9 cellular contexts compared by ENCODE assay signal in the genomic region with DNA sequence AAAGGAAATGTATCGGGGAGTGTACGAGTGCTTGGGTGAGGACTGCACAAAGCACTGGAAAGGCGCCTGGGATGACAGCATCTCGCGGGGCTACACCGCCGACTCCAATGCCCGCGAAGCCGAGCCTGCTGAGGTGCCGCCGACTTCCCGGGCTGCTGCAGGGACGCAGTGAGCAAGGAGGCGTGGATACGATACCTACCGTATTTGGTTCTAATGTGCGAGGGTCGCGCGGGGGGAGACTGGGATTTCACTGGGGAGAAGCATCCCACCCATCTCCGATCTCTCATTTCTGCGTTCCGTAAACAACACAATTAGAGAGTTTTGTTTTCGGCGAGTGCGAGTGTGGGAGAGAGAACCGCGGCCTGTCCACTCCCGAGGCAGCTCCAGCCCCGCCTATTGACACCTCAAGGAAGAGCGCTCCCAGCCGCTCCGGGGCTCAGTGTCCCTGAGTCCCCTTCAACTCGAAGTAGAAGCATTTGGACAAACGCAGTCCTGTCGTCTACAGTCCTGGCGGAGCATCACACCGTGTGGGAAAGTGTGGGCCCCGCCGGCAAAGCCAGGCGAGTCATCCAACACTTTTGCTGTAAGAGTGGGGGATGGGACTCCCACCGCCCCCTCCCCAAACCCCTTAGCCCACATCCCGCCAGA. TPM values are rescaled to one million over a fixed set of nuclear protein-coding genes. Genes with fewer than 3 reads are reported as not detected.
A peak's percentile ranks its signal among the peaks of the same experiment; 100 is the strongest.
DNase-seq lines count a peak whose midpoint lies in the region; ATAC-seq, FAIRE-seq and TF ChIP-seq lines count a peak whose summit lies in the region.
"Had no signal": no experiment of that assay in that cellular context is flagged by ENCODE, and none has a peak within 500 bp of the region (broad histone marks: within the 10 kb centered on the region; RNA-seq: fewer than 3 reads in every experiment).

No MANE protein-coding gene starts in this region.

- no peaks in the 10 kb centered on the region for H3K9me2 ChIP-seq in Karpas-422 (replicated peaks; ENCODE audit: insufficient read depth, low read length)

- no peaks in the 10 kb centered on the region for H4K20me1 ChIP-seq in Karpas-422 (ENCODE audit: insufficient read depth, low read depth, low read length)

- H3K79me2 ChIP-seq in Karpas-422 (ENCODE audit: low read length), result no peaks in the 10 kb centered on the region

- POLR2A ChIA-PET in activated CD8-positive, alpha-beta T cell treated with anti-CD3 and anti-CD28 coated beads, Interleukin-2, amount 10 ng/mL, durations not matched to agents 7 days and 5 days (lab: Charles Lee), result no interaction called here

- ATAC-seq in GM21528 (IDR thresholded peaks at IDR 0.05; ENCODE audit: low FRiP score, unreplicated experiment), result peak; percentile 22
- peak; percentile 32 for ATAC-seq in activated CD8-positive, alpha-beta T cell treated with anti-CD3 and anti-CD28 coated beads, Interleukin-2, amount 10 ng/mL, durations not matched to agents 7 days and 5 days
- ATAC-seq in pancreas, result peak; percentile 2 to 8 (median 3)
- no peak for ATAC-seq in HG02970 (IDR thresholded peaks at IDR 0.05; ENCODE audit: low FRiP score, unreplicated experiment)
- no peak for ATAC-seq in GM18858 (IDR thresholded peaks at IDR 0.05; ENCODE audit: unreplicated experiment)

- H3K9ac ChIP-seq in Karpas-422 (ENCODE audit: low read length), result peak overlapping the region; percentile 23

- H3K27ac ChIP-seq in Karpas-422 (ENCODE audit: low read length), result no peak overlapping the region
- peak overlapping the region; percentile 83 to 93 (median 88) for H3K27ac ChIP-seq in pancreas

- H3K9me3 Mint-ChIP-seq in activated CD8-positive, alpha-beta T cell treated with anti-CD3 and anti-CD28 coated beads, Interleukin-2, amount 10 ng/mL, durations not matched to agents 7 days and 5 days (ENCODE audit: insufficient read depth), result no peaks in the 10 kb centered on the region

- H3K4me1 Mint-ChIP-seq in activated CD8-positive, alpha-beta T cell treated with anti-CD3 and anti-CD28 coated beads, Interleukin-2, amount 10 ng/mL, durations not matched to agents 7 days and 5 days (ENCODE audit: low read depth), result peaks cover 42% of the 10 kb centered on the region

- DNase-seq in DMS53 treated with DMSO at 0.1 percent for 48 hours (lab: John Stamatoyannopoulos, UW; ENCODE audit: unreplicated experiment), result peak; percentile 23
- peak; percentile 48 for DNase-seq in Karpas-422
- peak; percentile 29 for DNase-seq in activated CD8-positive, alpha-beta T cell treated with anti-CD3 and anti-CD28 coated beads, Interleukin-2, amount 10 ng/mL, durations not matched to agents 7 days and 5 days
- DNase-seq in glomerular visceral epithelial cell (ENCODE audit: extremely low spot score), result peak; percentile 39
- DNase-seq in pancreas, result peak in 5 of 6 donors; percentile 40 to 76 (median 46)

- CTCF ChIA-PET in activated CD8-positive, alpha-beta T cell treated with anti-CD3 and anti-CD28 coated beads, Interleukin-2, amount 10 ng/mL, durations not matched to agents 7 days and 5 days (lab: Charles Lee), result interaction anchor here (2.5 kb wide), 1 partner anchor 7 kb away, joined by 14 read pairs; no protein-coding TSS in a partner anchor

- peak overlapping the region; percentile 48; the same call in 1 of the 2 replicates for H2AFZ ChIP-seq in Karpas-422 (ENCODE audit: low read length)

- H3K4me3 ChIP-seq in Karpas-422 (ENCODE audit: low read length) (peak overlapping the region; percentile 55), pancreas (peak overlapping the region; percentile 22 to 75 (median 69))

- intact Hi-C loops in pancreas (cut with DNase I), result loop anchor here in 2 of 3 donors (5.0 to 10.0 kb wide), 3 partner anchors 447 to 517 kb away; no protein-coding TSS in a partner anchor

- H3K4me3 Mint-ChIP-seq in activated CD8-positive, alpha-beta T cell treated with anti-CD3 and anti-CD28 coated beads, Interleukin-2, amount 10 ng/mL, durations not matched to agents 7 days and 5 days, result peak overlapping the region; percentile 69

- H3K9me3 ChIP-seq in Karpas-422 (ENCODE audit: low read length) (no peaks in the 10 kb centered on the region), pancreas (no peaks in the 10 kb centered on the region)

- no peaks in the 10 kb centered on the region for H3K27me3 ChIP-seq in Karpas-422 (ENCODE audit: low read length)
- H3K27me3 ChIP-seq in pancreas, result peaks cover 0 to 7% (median 0%) of the 10 kb centered on the region in 4 donors

- no peak overlapping the region for H3K27ac Mint-ChIP-seq in activated CD8-positive, alpha-beta T cell treated with anti-CD3 and anti-CD28 coated beads, Interleukin-2, amount 10 ng/mL, durations not matched to agents 7 days and 5 days

- H3K36me3 Mint-ChIP-seq in activated CD8-positive, alpha-beta T cell treated with anti-CD3 and anti-CD28 coated beads, Interleukin-2, amount 10 ng/mL, durations not matched to agents 7 days and 5 days (ENCODE audit: low read depth), result no peaks in the 10 kb centered on the region

- H3K36me3 ChIP-seq in Karpas-422 (ENCODE audit: insufficient read depth, low read length) (no peaks in the 10 kb centered on the region), pancreas (no peaks in the 10 kb centered on the region)

- FAIRE-seq in pancreas (lab: Jason Lieb, UNC), result no peak

- WGBS in pancreas, 2 donors, result 1 to 2% methylated on average over 42 to 44 of the region's 44 CpGs

- peak overlapping the region; percentile 66 for H3K4me2 ChIP-seq in Karpas-422 (ENCODE audit: low read depth, low read length, poor library complexity, severe bottlenecking)

- peaks cover 82% of the 10 kb centered on the region for H3K27me3 Mint-ChIP-seq in activated CD8-positive, alpha-beta T cell treated with anti-CD3 and anti-CD28 coated beads, Interleukin-2, amount 10 ng/mL, durations not matched to agents 7 days and 5 days (ENCODE audit: low read depth)

- no peak for TF ChIP-seq CTCF in pancreas (IDR thresholded peaks at IDR 0.05)

- H3K4me1 ChIP-seq in Karpas-422 (ENCODE audit: low read length) (peaks cover 27% of the 10 kb centered on the region), pancreas (peaks cover 0 to 15% (median 2%) of the 10 kb centered on the region in 3 donors)

RNA-seq across cellular contexts. Expression of a gene that starts 1.8 kb away (rescaled TPM):
- total RNA-seq in Karpas-422 (2014; rRNA removed; shearing (Covaris generic); ENCODE audit: low replicate concordance), result not detected in 2 replicates
- not detected for total RNA-seq in activated CD8-positive, alpha-beta T cell treated with anti-CD3 and anti-CD28 coated beads, Interleukin-2, amount 10 ng/mL, durations not matched to agents 7 days and 5 days
- total RNA-seq in pancreas, result 10 to 100 TPM; 28.6 to 53.8 (median 47.5) TPM
- 10 to 100 TPM in 1 of 2 donors, 1 to 10 TPM in 1; 8.7 to 19.6 TPM for polyA plus RNA-seq in pancreas
- total RNA-seq: activated CD8-positive, alpha-beta memory T cell treated with anti-CD3 and anti-CD28 coated beads for 36 hours had no signal

Comparison
In these comparisons a context has a peak if more than half of its experiments do, and no peak if none do; other contexts are left out.
1. ATAC-seq: peak in GM21528 (single experiment), activated CD8-positive, alpha-beta T cell treated with anti-CD3 and anti-CD28 coated beads, Interleukin-2, amount 10 ng/mL, durations not matched to agents 7 days and 5 days (single experiment) and pancreas (4 of 4); none in HG02970 (single experiment) and GM18858 (single experiment).
2. RNA of a gene that starts 1.8 kb away (total RNA-seq): 28.6 to 53.8 TPM in pancreas; not detected in Karpas-422 and not detected in activated CD8-positive, alpha-beta T cell treated with anti-CD3 and anti-CD28 coated beads, Interleukin-2, amount 10 ng/mL, durations not matched to agents 7 days and 5 days; every median in the first group is over 10 times any median in the second.
3. Peak in every context shown above with its lines, with median percentiles within 50 percentile points of each other: DNase-seq.